29 cellular contexts compared by ENCODE assay signal in genomic region chr16:55152875-55153390, GRCh38.
"Had no signal": no experiment of that assay in that cellular context is flagged by ENCODE, and none has a peak within 500 bp of the region (broad histone marks: within the 10 kb centered on the region; RNA-seq: fewer than 3 reads in every experiment).

No MANE protein-coding gene starts in this region.

- H3K36me3 Mint-ChIP-seq: immature natural killer cell; naive B cell; natural killer cell treated with Interleukin-12 subunit alpha and Interleukin-12 subunit beta and Interleukin-15 and Interleukin-18, amount 100 ng/mL, for 72 hours; stimulated activated effector memory CD8-positive, alpha-beta T cell treated with anti-CD3 and anti-CD28 coated beads, Interleukin-12 subunit alpha, Interleukin-12 subunit beta, amount 100 ng/mL, for 72 hours had no signal

- DNase-seq: heart right ventricle; hypothalamus; immature natural killer cell; kidney; left colon; left lung; lower lobe of right lung; mammary epithelial cell; mesenchymal stem cell; naive B cell; ovary; retina; right cardiac atrium; sigmoid colon; small intestine; spleen; stimulated activated CD4-positive, alpha-beta T cell treated with anti-CD3 and anti-CD28 coated beads, Interleukin-4, amount 100 ng/mL, for 24 hours; stimulated activated naive CD4-positive, alpha-beta T cell; tibial artery; trophoblast cell; upper lobe of right lung had no signal

- H3K9me3 ChIP-seq: left lung, lower lobe of right lung, ovary, prostate gland, sigmoid colon, spleen, suprapubic skin, thoracic aorta, tibial artery, upper lobe of right lung had no signal

- H3K4me3 Mint-ChIP-seq: immature natural killer cell; naive B cell; natural killer cell treated with Interleukin-12 subunit alpha and Interleukin-12 subunit beta and Interleukin-15 and Interleukin-18, amount 100 ng/mL, for 72 hours; stimulated activated effector memory CD8-positive, alpha-beta T cell treated with anti-CD3 and anti-CD28 coated beads, Interleukin-12 subunit alpha, Interleukin-12 subunit beta, amount 100 ng/mL, for 72 hours; stimulated activated naive CD8-positive, alpha-beta T cell treated with anti-CD3 and anti-CD28 coated beads, Interleukin-15, Interleukin-2, amounts not matched to agents 100 ng/mL and 50 ng/mL, for 24 hours had no signal

- H3K4me1 Mint-ChIP-seq: immature natural killer cell; stimulated activated effector memory CD8-positive, alpha-beta T cell treated with anti-CD3 and anti-CD28 coated beads, Interleukin-12 subunit alpha, Interleukin-12 subunit beta, amount 100 ng/mL, for 72 hours had no signal

- H3K27ac Mint-ChIP-seq: immature natural killer cell; naive B cell; natural killer cell treated with Interleukin-12 subunit alpha and Interleukin-12 subunit beta and Interleukin-15 and Interleukin-18, amount 100 ng/mL, for 72 hours; stimulated activated effector memory CD8-positive, alpha-beta T cell treated with anti-CD3 and anti-CD28 coated beads, Interleukin-12 subunit alpha, Interleukin-12 subunit beta, amount 100 ng/mL, for 72 hours; stimulated activated naive CD8-positive, alpha-beta T cell treated with anti-CD3 and anti-CD28 coated beads, Interleukin-15, Interleukin-2, amounts not matched to agents 100 ng/mL and 50 ng/mL, for 24 hours had no signal

- ATAC-seq: heart right ventricle; left colon; left lung; lower lobe of right lung; natural killer cell treated with Interleukin-12 subunit alpha and Interleukin-12 subunit beta and Interleukin-15 and Interleukin-18, amount 100 ng/mL, for 72 hours; right cardiac atrium; stimulated activated effector memory CD8-positive, alpha-beta T cell treated with anti-CD3 and anti-CD28 coated beads, Interleukin-12 subunit alpha, Interleukin-12 subunit beta, amount 100 ng/mL, for 72 hours; upper lobe of right lung had no signal

- H3K9me3 Mint-ChIP-seq: stimulated activated naive CD8-positive, alpha-beta T cell treated with anti-CD3 and anti-CD28 coated beads, Interleukin-15, Interleukin-2, amounts not matched to agents 100 ng/mL and 50 ng/mL, for 24 hours had no signal

- H3K27ac ChIP-seq: heart right ventricle, left lung, lower lobe of right lung, ovary, prostate gland, sigmoid colon, spleen, suprapubic skin, thoracic aorta, tibial artery, upper lobe of right lung had no signal

- H3K36me3 ChIP-seq: heart right ventricle, left lung, lower lobe of right lung, ovary, prostate gland, sigmoid colon, spleen, suprapubic skin, thoracic aorta, tibial artery, upper lobe of right lung had no signal

- H3K27me3 ChIP-seq: left lung, ovary, sigmoid colon, suprapubic skin, tibial artery, upper lobe of right lung had no signal

- H3K4me3 ChIP-seq: heart right ventricle, left lung, lower lobe of right lung, ovary, prostate gland, sigmoid colon, spleen, suprapubic skin, thoracic aorta, tibial artery, upper lobe of right lung had no signal

- FAIRE-seq: islet of Langerhans, kidney, small intestine, urothelium cell line had no signal

- H3K4me1 ChIP-seq: heart right ventricle, left lung, lower lobe of right lung, prostate gland, sigmoid colon, spleen, suprapubic skin, tibial artery, upper lobe of right lung had no signal
